In the genomic region with DNA sequence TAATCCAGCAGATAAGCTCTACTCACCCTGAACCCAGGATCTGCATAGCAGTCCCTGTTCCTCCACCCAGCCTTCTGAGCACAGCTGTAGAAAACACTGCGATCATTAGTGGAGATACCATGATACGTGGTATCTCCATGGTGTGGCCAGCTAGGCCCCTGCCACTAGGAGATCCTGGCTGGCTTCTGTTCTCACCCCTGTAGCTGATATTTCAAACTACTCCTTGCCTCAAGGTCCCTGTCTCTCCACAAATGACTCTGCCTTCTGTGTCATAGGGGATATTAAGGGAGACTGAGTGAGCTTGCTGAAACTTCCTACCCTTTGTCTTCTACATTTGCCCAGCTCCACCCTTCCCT, we compare ENCODE assay signal across 1 cellular context.
TF ChIP-seq lines count a peak whose summit lies in the region.

No MANE protein-coding gene starts in this region.

TF ChIP-seq in K562, 482 proteins besides CTCF, POLR2A, EP300 and RAD21 (continues in another document):
- TF ChIP-seq KLF10 (CRISPR knock-in tag; IDR thresholded peaks at IDR 0.05) (no peak), HCFC1 (IDR thresholded peaks at IDR 0.05; ENCODE audit: low read depth, low read length) (no peak), RBM15 (IDR thresholded peaks at IDR 0.05; ENCODE audit: insufficient read depth, low read length) (no peak), ELF1 (tag; IDR thresholded peaks at IDR 0.05) (no peak), KDM1A (IDR thresholded peaks at IDR 0.05) (no peak), ZNF174 (CRISPR knock-in tag; IDR thresholded peaks at IDR 0.05) (no peak), ZNF134 (CRISPR knock-in tag; conservative IDR thresholded peaks at IDR 0.05) (no peak), RCOR1 (IDR thresholded peaks at IDR 0.05; ENCODE audit: borderline replicate concordance in 1 of 2, low read depth in 2 of 2, low read length in 2 of 2) (peak in 1 of 2 experiments; percentile 10; a peak in 1 of 4 replicates), ZKSCAN8 (CRISPR knock-in tag; IDR thresholded peaks at IDR 0.05) (0 out of 2 replicates have a peak, but pooled peaks have one; percentile 19), HIVEP1 (CRISPR knock-in tag; IDR thresholded peaks at IDR 0.05) (0 out of 2 replicates have a peak, but pooled peaks have one; percentile 16), NCOA1 (IDR thresholded peaks at IDR 0.05; ENCODE audit: low read depth) (no peak), EGR1 (conservative IDR thresholded peaks at IDR 0.05) (no peak), SMAD4 (CRISPR knock-in tag; conservative IDR thresholded peaks at IDR 0.05) (peak; percentile 39; the same call in 1 of the 2 replicates), TAF1 (IDR thresholded peaks at IDR 0.05; ENCODE audit: control insufficient read depth, extremely low read depth, insufficient read depth, low read length, severe bottlenecking) (no peak), BRD4 (IDR thresholded peaks at IDR 0.05) (no peak), TARDBP (IDR thresholded peaks at IDR 0.05) (0 out of 2 replicates have a peak, but pooled peaks have one; percentile 3), ZNF184 (CRISPR knock-in tag; IDR thresholded peaks at IDR 0.05) (no peak), NELFE (IDR thresholded peaks at IDR 0.05; ENCODE audit: insufficient read depth, insufficient read length) (no peak), FOS (IDR thresholded peaks at IDR 0.05; ENCODE audit: extremely low read depth, insufficient read length) (no peak), ZFP30 (CRISPR knock-in tag; IDR thresholded peaks at IDR 0.05; ENCODE audit: borderline replicate concordance) (no peak), SRSF3 (IDR thresholded peaks at IDR 0.05; ENCODE audit: insufficient read depth, low read length) (no peak), SOX6 (IDR thresholded peaks at IDR 0.05) (peak; percentile 40; the same call in 1 of the 2 replicates), ZKSCAN3 (CRISPR knock-in tag; IDR thresholded peaks at IDR 0.05) (no peak), SMARCA4 (IDR thresholded peaks at IDR 0.05) (no peak; the same call in 1 of the 2 replicates), SMARCC2 (IDR thresholded peaks at IDR 0.05; ENCODE audit: low read depth) (no peak), DACH1 (IDR thresholded peaks at IDR 0.05; ENCODE audit: partially characterized antibody) (peak; percentile 45), MAFK (IDR thresholded peaks at IDR 0.05; ENCODE audit: low read length) (no peak), SAFB2 (IDR thresholded peaks at IDR 0.05; ENCODE audit: borderline replicate concordance, low read depth, low read length, severe bottlenecking) (no peak), TBL1XR1 (IDR thresholded peaks at IDR 0.05; ENCODE audit: low read length in 2 of 2) (no peak), ZNF830 (CRISPR knock-in tag; IDR thresholded peaks at IDR 0.05) (no peak), SMC3 (conservative IDR thresholded peaks at IDR 0.05; ENCODE audit: insufficient read depth, low read depth, low read length) (no peak), CAMTA2 (CRISPR knock-in tag; conservative IDR thresholded peaks at IDR 0.05) (no peak), PCBP2 (IDR thresholded peaks at IDR 0.05; ENCODE audit: low read depth, low read length, poor library complexity, severe bottlenecking) (no peak), ZNF589 (CRISPR knock-in tag; IDR thresholded peaks at IDR 0.05; ENCODE audit: low read depth) (peak; percentile 82), ZBTB8A (IDR thresholded peaks at IDR 0.05; ENCODE audit: partially characterized antibody) (no peak), NFIX (CRISPR knock-in tag; IDR thresholded peaks at IDR 0.05; ENCODE audit: low read depth) (no peak), CTBP1 (IDR thresholded peaks at IDR 0.05; ENCODE audit: borderline replicate concordance) (peak; percentile 58; the same call in 1 of the 2 replicates), EZH2 (IDR thresholded peaks at IDR 0.05; ENCODE audit: borderline replicate concordance, low read depth, low read length) (no peak), HNRNPL (IDR thresholded peaks at IDR 0.05; ENCODE audit: low read depth, low read length) (no peak), JUND (IDR thresholded peaks at IDR 0.05; ENCODE audit: borderline replicate concordance, low read depth, low read length) (peak; percentile 31; the same call in 1 of the 2 replicates), JUND (tag; IDR thresholded peaks at IDR 0.05; ENCODE audit: borderline replicate concordance, low read depth, low read length) (peak; percentile 73; the same call in 2 of the 3 replicates), RBBP5 (IDR thresholded peaks at IDR 0.05; ENCODE audit: borderline replicate concordance, insufficient read depth, low read length, poor library complexity, severe bottlenecking) (peak; percentile 36), RAD51 (IDR thresholded peaks at IDR 0.05; ENCODE audit: borderline replicate concordance, low read depth) (no peak), BRCA1 (IDR thresholded peaks at IDR 0.05) (no peak), BRCA1 (CRISPR knock-in tag; IDR thresholded peaks at IDR 0.05) (no peak), ZNF384 (IDR thresholded peaks at IDR 0.05; ENCODE audit: low read depth, low read length) (no peak), OTX1 (CRISPR knock-in tag; IDR thresholded peaks at IDR 0.05) (no peak), SMAD3 (CRISPR knock-in tag; conservative IDR thresholded peaks at IDR 0.05) (no peak; the same call in 1 of the 2 replicates), CREB1 (IDR thresholded peaks at IDR 0.05) (no peak), CREB1 (CRISPR knock-in tag; IDR thresholded peaks at IDR 0.05) (no peak), SRSF1 (IDR thresholded peaks at IDR 0.05; ENCODE audit: low read depth, low read length) (no peak), SMARCB1 (IDR thresholded peaks at IDR 0.05; ENCODE audit: insufficient read length, low read depth) (no peak), YY1 (IDR thresholded peaks at IDR 0.05; ENCODE audit: borderline replicate concordance in 1 of 3, control insufficient read depth in 1 of 3, extremely low read depth in 1 of 3, insufficient read depth in 3 of 3, insufficient read length in 1 of 3, insufficient replicate concordance in 2 of 3, low read depth in 1 of 3, low read length in 2 of 3) (no peak), ILF3 (IDR thresholded peaks at IDR 0.05; ENCODE audit: borderline replicate concordance) (no peak), BACH1 (tag; IDR thresholded peaks at IDR 0.05) (peak; percentile 7; the same call in 1 of the 2 replicates)
- TF ChIP-seq, protein P1, sequence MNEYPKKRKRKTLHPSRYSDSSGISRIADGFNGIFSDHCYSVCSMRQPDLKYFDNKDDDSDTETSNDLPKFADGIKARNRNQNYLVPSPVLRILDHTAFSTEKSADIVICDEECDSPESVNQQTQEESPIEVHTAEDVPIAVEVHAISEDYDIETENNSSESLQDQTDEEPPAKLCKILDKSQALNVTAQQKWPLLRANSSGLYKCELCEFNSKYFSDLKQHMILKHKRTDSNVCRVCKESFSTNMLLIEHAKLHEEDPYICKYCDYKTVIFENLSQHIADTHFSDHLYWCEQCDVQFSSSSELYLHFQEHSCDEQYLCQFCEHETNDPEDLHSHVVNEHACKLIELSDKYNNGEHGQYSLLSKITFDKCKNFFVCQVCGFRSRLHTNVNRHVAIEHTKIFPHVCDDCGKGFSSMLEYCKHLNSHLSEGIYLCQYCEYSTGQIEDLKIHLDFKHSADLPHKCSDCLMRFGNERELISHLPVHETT (CRISPR knock-in tag; conservative IDR thresholded peaks at IDR 0.05 in 1 of 2, IDR thresholded peaks at IDR 0.05 in 1 of 2) = no peak
- TF ChIP-seq, protein P2, sequence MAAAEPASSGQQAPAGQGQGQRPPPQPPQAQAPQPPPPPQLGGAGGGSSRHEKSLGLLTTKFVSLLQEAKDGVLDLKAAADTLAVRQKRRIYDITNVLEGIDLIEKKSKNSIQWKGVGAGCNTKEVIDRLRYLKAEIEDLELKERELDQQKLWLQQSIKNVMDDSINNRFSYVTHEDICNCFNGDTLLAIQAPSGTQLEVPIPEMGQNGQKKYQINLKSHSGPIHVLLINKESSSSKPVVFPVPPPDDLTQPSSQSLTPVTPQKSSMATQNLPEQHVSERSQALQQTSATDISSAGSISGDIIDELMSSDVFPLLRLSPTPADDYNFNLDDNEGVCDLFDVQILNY (CRISPR knock-in tag; IDR thresholded peaks at IDR 0.05) = no peak
- TF ChIP-seq, protein P3, sequence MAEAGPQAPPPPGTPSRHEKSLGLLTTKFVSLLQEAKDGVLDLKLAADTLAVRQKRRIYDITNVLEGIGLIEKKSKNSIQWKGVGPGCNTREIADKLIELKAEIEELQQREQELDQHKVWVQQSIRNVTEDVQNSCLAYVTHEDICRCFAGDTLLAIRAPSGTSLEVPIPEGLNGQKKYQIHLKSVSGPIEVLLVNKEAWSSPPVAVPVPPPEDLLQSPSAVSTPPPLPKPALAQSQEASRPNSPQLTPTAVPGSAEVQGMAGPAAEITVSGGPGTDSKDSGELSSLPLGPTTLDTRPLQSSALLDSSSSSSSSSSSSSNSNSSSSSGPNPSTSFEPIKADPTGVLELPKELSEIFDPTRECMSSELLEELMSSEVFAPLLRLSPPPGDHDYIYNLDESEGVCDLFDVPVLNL (CRISPR knock-in tag; IDR thresholded peaks at IDR 0.05; ENCODE audit: low read depth) = no peak
- TF ChIP-seq, protein P4, sequence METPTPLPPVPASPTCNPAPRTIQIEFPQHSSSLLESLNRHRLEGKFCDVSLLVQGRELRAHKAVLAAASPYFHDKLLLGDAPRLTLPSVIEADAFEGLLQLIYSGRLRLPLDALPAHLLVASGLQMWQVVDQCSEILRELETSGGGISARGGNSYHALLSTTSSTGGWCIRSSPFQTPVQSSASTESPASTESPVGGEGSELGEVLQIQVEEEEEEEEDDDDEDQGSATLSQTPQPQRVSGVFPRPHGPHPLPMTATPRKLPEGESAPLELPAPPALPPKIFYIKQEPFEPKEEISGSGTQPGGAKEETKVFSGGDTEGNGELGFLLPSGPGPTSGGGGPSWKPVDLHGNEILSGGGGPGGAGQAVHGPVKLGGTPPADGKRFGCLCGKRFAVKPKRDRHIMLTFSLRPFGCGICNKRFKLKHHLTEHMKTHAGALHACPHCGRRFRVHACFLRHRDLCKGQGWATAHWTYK (CRISPR knock-in tag; IDR thresholded peaks at IDR 0.05) = peak; percentile 84
- TF ChIP-seq, protein P5, sequence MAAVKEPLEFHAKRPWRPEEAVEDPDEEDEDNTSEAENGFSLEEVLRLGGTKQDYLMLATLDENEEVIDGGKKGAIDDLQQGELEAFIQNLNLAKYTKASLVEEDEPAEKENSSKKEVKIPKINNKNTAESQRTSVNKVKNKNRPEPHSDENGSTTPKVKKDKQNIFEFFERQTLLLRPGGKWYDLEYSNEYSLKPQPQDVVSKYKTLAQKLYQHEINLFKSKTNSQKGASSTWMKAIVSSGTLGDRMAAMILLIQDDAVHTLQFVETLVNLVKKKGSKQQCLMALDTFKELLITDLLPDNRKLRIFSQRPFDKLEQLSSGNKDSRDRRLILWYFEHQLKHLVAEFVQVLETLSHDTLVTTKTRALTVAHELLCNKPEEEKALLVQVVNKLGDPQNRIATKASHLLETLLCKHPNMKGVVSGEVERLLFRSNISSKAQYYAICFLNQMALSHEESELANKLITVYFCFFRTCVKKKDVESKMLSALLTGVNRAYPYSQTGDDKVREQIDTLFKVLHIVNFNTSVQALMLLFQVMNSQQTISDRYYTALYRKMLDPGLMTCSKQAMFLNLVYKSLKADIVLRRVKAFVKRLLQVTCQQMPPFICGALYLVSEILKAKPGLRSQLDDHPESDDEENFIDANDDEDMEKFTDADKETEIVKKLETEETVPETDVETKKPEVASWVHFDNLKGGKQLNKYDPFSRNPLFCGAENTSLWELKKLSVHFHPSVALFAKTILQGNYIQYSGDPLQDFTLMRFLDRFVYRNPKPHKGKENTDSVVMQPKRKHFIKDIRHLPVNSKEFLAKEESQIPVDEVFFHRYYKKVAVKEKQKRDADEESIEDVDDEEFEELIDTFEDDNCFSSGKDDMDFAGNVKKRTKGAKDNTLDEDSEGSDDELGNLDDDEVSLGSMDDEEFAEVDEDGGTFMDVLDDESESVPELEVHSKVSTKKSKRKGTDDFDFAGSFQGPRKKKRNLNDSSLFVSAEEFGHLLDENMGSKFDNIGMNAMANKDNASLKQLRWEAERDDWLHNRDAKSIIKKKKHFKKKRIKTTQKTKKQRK (IDR thresholded peaks at IDR 0.05; ENCODE audit: borderline replicate concordance, low read depth, low read length) = no peak
- TF ChIP-seq, protein P6, sequence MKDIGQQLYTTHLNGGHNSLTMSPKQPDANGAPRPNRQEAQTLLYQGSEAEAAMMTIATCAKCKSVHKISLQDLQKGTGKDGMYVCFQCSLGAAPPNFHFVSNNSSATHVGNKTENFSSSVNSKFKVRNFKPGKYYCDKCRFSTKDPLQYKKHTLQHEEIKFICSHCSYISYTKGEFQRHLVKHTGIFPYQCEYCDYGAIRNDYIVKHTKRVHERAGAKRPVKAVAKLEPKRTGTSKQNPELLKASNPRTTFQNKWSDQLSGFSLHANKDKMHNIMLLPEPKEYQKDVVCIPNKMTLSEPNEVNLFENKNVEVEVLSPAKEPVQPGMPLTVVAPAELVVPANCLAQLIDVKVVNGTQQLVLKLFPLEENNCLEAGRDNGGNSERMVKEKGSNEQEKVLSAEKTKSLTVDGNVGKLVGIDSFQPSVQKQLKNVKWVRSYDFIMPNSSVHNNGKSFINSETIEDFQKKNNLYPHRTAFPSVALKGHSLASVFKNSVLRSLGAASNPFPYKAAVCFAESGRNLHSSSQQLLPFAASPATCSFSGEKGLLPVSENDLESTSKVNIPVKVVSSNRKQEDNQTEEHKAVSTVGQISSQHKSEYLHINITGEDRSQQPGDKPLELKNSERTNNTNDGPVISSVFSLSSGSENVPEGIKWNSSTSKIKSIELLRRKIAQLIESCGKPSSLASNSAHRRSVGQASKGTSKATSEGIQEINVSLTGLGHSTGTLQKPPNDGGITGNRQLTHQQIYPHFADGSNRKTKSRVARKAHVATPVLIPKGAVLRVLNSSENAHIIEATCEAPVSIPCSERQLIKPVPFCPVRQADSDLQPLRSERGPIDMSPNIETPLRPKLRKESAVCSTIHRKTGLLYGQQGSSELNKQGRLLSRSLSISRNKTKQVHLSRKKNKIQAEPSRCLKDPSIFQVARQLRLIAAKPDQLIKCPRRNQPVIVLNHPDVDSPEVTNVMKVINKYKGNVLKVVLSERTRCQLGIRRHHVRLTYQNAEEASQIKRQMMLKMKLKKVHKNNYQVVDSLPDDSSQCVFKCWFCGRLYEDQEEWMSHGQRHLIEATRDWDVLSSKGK (CRISPR knock-in tag; IDR thresholded peaks at IDR 0.05) = no peak
- TF ChIP-seq, protein P7, sequence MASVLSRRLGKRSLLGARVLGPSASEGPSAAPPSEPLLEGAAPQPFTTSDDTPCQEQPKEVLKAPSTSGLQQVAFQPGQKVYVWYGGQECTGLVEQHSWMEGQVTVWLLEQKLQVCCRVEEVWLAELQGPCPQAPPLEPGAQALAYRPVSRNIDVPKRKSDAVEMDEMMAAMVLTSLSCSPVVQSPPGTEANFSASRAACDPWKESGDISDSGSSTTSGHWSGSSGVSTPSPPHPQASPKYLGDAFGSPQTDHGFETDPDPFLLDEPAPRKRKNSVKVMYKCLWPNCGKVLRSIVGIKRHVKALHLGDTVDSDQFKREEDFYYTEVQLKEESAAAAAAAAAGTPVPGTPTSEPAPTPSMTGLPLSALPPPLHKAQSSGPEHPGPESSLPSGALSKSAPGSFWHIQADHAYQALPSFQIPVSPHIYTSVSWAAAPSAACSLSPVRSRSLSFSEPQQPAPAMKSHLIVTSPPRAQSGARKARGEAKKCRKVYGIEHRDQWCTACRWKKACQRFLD (CRISPR knock-in tag; IDR thresholded peaks at IDR 0.05) = no peak
